7 cellular contexts compared by ENCODE assay signal in the genomic region with DNA sequence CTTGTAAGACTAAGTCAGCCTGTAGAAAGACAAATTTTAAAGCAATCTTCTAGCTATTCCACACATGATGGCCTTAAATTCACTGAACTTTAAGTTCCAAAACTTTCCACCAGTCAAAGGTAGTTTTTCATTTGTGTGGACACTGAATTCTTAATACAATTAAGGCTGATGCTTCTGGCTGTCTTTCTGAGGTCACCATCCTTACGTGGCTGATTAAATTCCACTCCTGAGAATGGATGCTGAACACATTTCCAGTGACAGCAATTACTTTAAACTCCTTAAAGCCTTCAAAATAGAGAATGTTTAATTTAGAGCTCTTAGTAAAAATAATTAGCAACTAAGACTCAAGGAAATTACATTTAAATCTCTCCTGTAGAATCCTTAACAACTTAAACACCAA.
"Had no signal": no experiment of that assay in that cellular context is flagged by ENCODE, and none has a peak within 500 bp of the region (broad histone marks: within the 10 kb centered on the region; RNA-seq: fewer than 3 reads in every experiment).

No MANE protein-coding gene starts in this region.

- ATAC-seq: HepG2 had no signal

- H3K36me3 Mint-ChIP-seq: IgD-negative memory B cell had no signal

- H2AFZ ChIP-seq: GM23248 had no signal

- H3K4me3 Mint-ChIP-seq: H9, IgD-negative memory B cell had no signal

- H3K27ac Mint-ChIP-seq: H9, IgD-negative memory B cell had no signal

- H3K4me1 Mint-ChIP-seq: H9 had no signal

- DNase-seq: GM23248, H9, HCEC 1CT, KBM-7 had no signal

- H3K9me3 Mint-ChIP-seq: H9 had no signal

- H3K4me3 ChIP-seq: GM23248 had no signal

- H3K27me3 Mint-ChIP-seq: IgD-negative memory B cell had no signal

- H3K27ac ChIP-seq: GM23248, HL-60 had no signal
